Comparison of ENCODE assay signal across 8 cellular contexts in genomic region chr9:95317119-95317892, GRCh38. TPM values are rescaled to one million over a fixed set of nuclear protein-coding genes. Genes with fewer than 3 reads are reported as not detected.
DNase-seq lines count a peak whose midpoint lies in the region; ATAC-seq and TF ChIP-seq lines count a peak whose summit lies in the region.

A gene with protein sequence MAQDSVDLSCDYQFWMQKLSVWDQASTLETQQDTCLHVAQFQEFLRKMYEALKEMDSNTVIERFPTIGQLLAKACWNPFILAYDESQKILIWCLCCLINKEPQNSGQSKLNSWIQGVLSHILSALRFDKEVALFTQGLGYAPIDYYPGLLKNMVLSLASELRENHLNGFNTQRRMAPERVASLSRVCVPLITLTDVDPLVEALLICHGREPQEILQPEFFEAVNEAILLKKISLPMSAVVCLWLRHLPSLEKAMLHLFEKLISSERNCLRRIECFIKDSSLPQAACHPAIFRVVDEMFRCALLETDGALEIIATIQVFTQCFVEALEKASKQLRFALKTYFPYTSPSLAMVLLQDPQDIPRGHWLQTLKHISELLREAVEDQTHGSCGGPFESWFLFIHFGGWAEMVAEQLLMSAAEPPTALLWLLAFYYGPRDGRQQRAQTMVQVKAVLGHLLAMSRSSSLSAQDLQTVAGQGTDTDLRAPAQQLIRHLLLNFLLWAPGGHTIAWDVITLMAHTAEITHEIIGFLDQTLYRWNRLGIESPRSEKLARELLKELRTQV (minus strand): TSS chr9:95317709. CDS start chr9:95249291, 68,418 bp downstream.

- H3K4me3 Mint-ChIP-seq in T-helper 2 cell treated with Interferon-gamma antibody and Interleukin-4, amounts not matched to agents 5 μg/mL and 100 μg/mL, for 36 hours: peak within 1 kb of the TSS; percentile 91

- H3K27ac Mint-ChIP-seq in T-helper 2 cell treated with Interferon-gamma antibody and Interleukin-4, amounts not matched to agents 5 μg/mL and 100 μg/mL, for 36 hours: peak within 1 kb of the TSS; percentile 93

- H3K27me3 Mint-ChIP-seq in T-helper 2 cell treated with Interferon-gamma antibody and Interleukin-4, amounts not matched to agents 5 μg/mL and 100 μg/mL, for 36 hours (ENCODE audit: low read depth): peaks cover 13% of the 10 kb centered on the region

- no peaks in the 10 kb centered on the region for H3K27me3 ChIP-seq in ascending aorta
- no peaks in the 10 kb centered on the region for H3K27me3 ChIP-seq in rectal smooth muscle tissue (ENCODE audit: control insufficient read depth, insufficient read depth, low read length)
- no peaks in the 10 kb centered on the region for H3K27me3 ChIP-seq in vagina

- TF ChIP-seq POLR2A in vagina (IDR thresholded peaks at IDR 0.05): no peak

- H3K9me3 ChIP-seq in ascending aorta (no peaks in the 10 kb centered on the region), vagina (no peaks in the 10 kb centered on the region)

- H3K36me3 ChIP-seq in ascending aorta: no peaks in the 10 kb centered on the region
- H3K36me3 ChIP-seq in rectal smooth muscle tissue (ENCODE audit: control insufficient read depth, insufficient read depth, low read length): no peaks in the 10 kb centered on the region
- H3K36me3 ChIP-seq in vagina: no peaks in the 10 kb centered on the region

- DNase-seq in NCI-H1694 treated with DMSO at 0.1 percent for 48 hours (lab: John Stamatoyannopoulos, UW): peak; percentile 80
- peak; percentile 86 for DNase-seq in T-helper 2 cell treated with Interferon-gamma antibody and Interleukin-4, amounts not matched to agents 5 μg/mL and 100 μg/mL, for 36 hours (ENCODE audit: low spot score)
- peak; percentile 50 to 96 for DNase-seq in ascending aorta (ENCODE audit: low spot score in 2 of 2)
- DNase-seq in hepatic stellate cell (ENCODE audit: low spot score): peak; percentile 89
- DNase-seq in vagina (ENCODE audit: extremely low spot score in 2 of 2): no peak

- peak within 1 kb of the TSS; percentile 91 for H3K9ac ChIP-seq in rectal smooth muscle tissue (ENCODE audit: low read length)

- H3K27ac ChIP-seq in ascending aorta (peak within 1 kb of the TSS; percentile 88 to 91), rectal smooth muscle tissue (ENCODE audit: low read depth, low read length) (peak within 1 kb of the TSS; percentile 90), vagina (peak within 1 kb of the TSS; percentile 96)

- peak; percentile 35 for ATAC-seq in GM18499 (IDR thresholded peaks at IDR 0.05; ENCODE audit: insufficient read depth, unreplicated experiment)
- peak; percentile 73 for ATAC-seq in HG02884 (IDR thresholded peaks at IDR 0.05; ENCODE audit: unreplicated experiment)

- H3K4me1 ChIP-seq in ascending aorta (no peaks in the 10 kb centered on the region), rectal smooth muscle tissue (ENCODE audit: control insufficient read depth, insufficient read depth, low read length) (peaks cover 2% of the 10 kb centered on the region), vagina (peaks cover 17% of the 10 kb centered on the region)

- TF ChIP-seq CTCF in ascending aorta (IDR thresholded peaks at IDR 0.05): peak in 1 of 3 experiments; percentile 3
- no peak for TF ChIP-seq CTCF in vagina (IDR thresholded peaks at IDR 0.05)

- intact Hi-C loops in ascending aorta (cut with DNase I): loop anchor here (2.0 to 10.0 kb wide), 3 partner anchors 123 to 559 kb away; no protein-coding TSS in a partner anchor
- intact Hi-C loops in vagina (cut with DNase I): no loop called here

- H3K9me3 Mint-ChIP-seq in T-helper 2 cell treated with Interferon-gamma antibody and Interleukin-4, amounts not matched to agents 5 μg/mL and 100 μg/mL, for 36 hours: no peaks in the 10 kb centered on the region

- H3K36me3 Mint-ChIP-seq in T-helper 2 cell treated with Interferon-gamma antibody and Interleukin-4, amounts not matched to agents 5 μg/mL and 100 μg/mL, for 36 hours (ENCODE audit: low read depth): peaks cover 2% of the 10 kb centered on the region

- peak within 1 kb of the TSS; percentile 85 to 99 for H3K4me3 ChIP-seq in ascending aorta
- H3K4me3 ChIP-seq in rectal smooth muscle tissue (ENCODE audit: low read length): peak within 1 kb of the TSS; percentile 96
- H3K4me3 ChIP-seq in vagina: peak within 1 kb of the TSS; percentile 78 to 96

- peaks cover 29% of the 10 kb centered on the region for H3K4me1 Mint-ChIP-seq in T-helper 2 cell treated with Interferon-gamma antibody and Interleukin-4, amounts not matched to agents 5 μg/mL and 100 μg/mL, for 36 hours (ENCODE audit: low read depth)

RNA-seq across cellular contexts. Expression of the gene that starts here (rescaled TPM):
- total RNA-seq in ascending aorta (0.64 TPM), vagina (17.2 TPM)

Comparison
In these comparisons a context has a peak if more than half of its experiments do, and no peak if none do; other contexts are left out.
1. RNA of the gene that starts here (total RNA-seq): 17.2 TPM in vagina (single experiment); 0.64 TPM in ascending aorta (single experiment); every median in the first group is over 10 times any median in the second.
2. Peak in DNase-seq, H3K4me3 ChIP-seq and H3K27ac ChIP-seq in ascending aorta; RNA of the gene not detected or under 1 TPM.
3. DNase-seq: peak in NCI-H1694 treated with DMSO at 0.1 percent for 48 hours (single experiment), T-helper 2 cell treated with Interferon-gamma antibody and Interleukin-4, amounts not matched to agents 5 μg/mL and 100 μg/mL, for 36 hours (single experiment) and hepatic stellate cell (single experiment); none in vagina (0 of 2).
4. Peak in every context shown above with its lines, with median percentiles within 50 percentile points of each other: H3K27ac ChIP-seq and H3K4me3 ChIP-seq.